ENCODE assay signal across 2 cellular contexts in genomic region chr9:136178061-136178772, GRCh38.
A peak's percentile ranks its signal among the peaks of the same experiment; 100 is the strongest.
TF ChIP-seq lines count a peak whose summit lies in the region.

No MANE protein-coding gene starts in this region.

TF ChIP-seq in HEK293, 187 proteins besides CTCF, POLR2A, EP300 and RAD21:
- TF ChIP-seq GLIS2 (tag by site-specific recombination; IDR thresholded peaks at IDR 0.05) (0 out of 2 replicates have a peak, but pooled peaks have one; percentile 20), ZSCAN18 (tag by site-specific recombination; IDR thresholded peaks at IDR 0.05) (no peak)

TF ChIP-seq in H1, 55 proteins besides CTCF, POLR2A, EP300 and RAD21:
- TF ChIP-seq RNF2 (IDR thresholded peaks at IDR 0.05; ENCODE audit: borderline replicate concordance, low read depth, low read length, missing control alignments, poor library complexity, severe bottlenecking) (no peak), JUND (IDR thresholded peaks at IDR 0.05; ENCODE audit: low read length) (no peak), TAF1 (IDR thresholded peaks at IDR 0.05; ENCODE audit: low read depth, low read length) (no peak), YY1 (IDR thresholded peaks at IDR 0.05; ENCODE audit: low read depth, low read length) (no peak), SP2 (IDR thresholded peaks at IDR 0.05; ENCODE audit: low read length) (no peak), MAX (IDR thresholded peaks at IDR 0.05) (no peak), CBX8 (IDR thresholded peaks at IDR 0.05; ENCODE audit: borderline replicate concordance, low read depth, low read length) (no peak), SUZ12 (IDR thresholded peaks at IDR 0.05; ENCODE audit: low read length) (no peak), HDAC6 (IDR thresholded peaks at IDR 0.05; ENCODE audit: low read depth, low read length) (no peak), TEAD4 (IDR thresholded peaks at IDR 0.05; ENCODE audit: low read depth, low read length) (no peak), PHF8 (conservative IDR thresholded peaks at IDR 0.05; ENCODE audit: low read depth, low read length) (no peak), E2F6 (IDR thresholded peaks at IDR 0.05) (no peak), KDM4A (IDR thresholded peaks at IDR 0.05; ENCODE audit: low read depth, low read length, severe bottlenecking) (no peak), BRCA1 (IDR thresholded peaks at IDR 0.05; ENCODE audit: low read depth, low read length) (no peak), EZH2 (IDR thresholded peaks at IDR 0.05; ENCODE audit: low read depth, low read length, severe bottlenecking) (no peak)
TF ChIP-seq in H1: peak in this region for 0.
